ENCODE assay signal across 8 cellular contexts in the genomic region with DNA sequence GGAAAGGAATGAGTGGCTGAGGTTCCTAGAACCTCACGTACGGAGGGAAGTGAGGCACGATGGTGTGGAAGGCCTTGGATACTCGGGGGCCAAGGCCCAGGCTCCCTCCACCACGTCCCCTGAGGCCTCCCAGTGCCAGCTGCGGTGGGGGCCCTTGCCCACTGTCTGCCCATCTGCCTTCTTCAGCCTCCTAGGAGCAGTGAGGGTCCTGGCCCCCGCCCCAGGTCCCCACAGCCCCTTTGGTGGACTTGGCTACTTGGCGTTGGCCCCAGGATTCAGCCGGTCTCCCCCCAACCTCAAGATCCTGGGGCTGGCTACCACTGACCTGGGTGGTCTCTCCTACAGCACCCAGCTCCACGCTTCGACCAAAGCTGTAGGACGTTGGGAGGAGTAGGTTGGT.
"Had no signal": no experiment of that assay in that cellular context is flagged by ENCODE, and none has a peak within 500 bp of the region (broad histone marks: within the 10 kb centered on the region; RNA-seq: fewer than 3 reads in every experiment).

No MANE protein-coding gene starts in this region.

- H3K4me3 ChIP-seq: GM23248, HAP-1 had no signal

- ATAC-seq: HCT116, HepG2 had no signal

- H3K9me3 Mint-ChIP-seq: HFFc6, IgD-negative memory B cell had no signal

- H3K9me3 ChIP-seq: HAP-1 had no signal

- H2AFZ ChIP-seq: GM23248 had no signal

- DNase-seq: GM23248, HFFc6, KBM-7 had no signal

- H3K27me3 Mint-ChIP-seq: IgD-negative memory B cell had no signal

- H3K36me3 ChIP-seq: HAP-1 had no signal

- H3K27ac Mint-ChIP-seq: HFFc6 had no signal

- H3K9ac ChIP-seq: GM23248 had no signal

- H3K36me3 Mint-ChIP-seq: IgD-negative memory B cell had no signal

- H3K27ac ChIP-seq: GM23248, HL-60 had no signal

- H3K4me1 ChIP-seq: HAP-1 had no signal

- H3K4me3 Mint-ChIP-seq: HFFc6, IgD-negative memory B cell had no signal
